8 cellular contexts compared by ENCODE assay signal in genomic region chr11:56977324-56977723, GRCh38. TPM values are rescaled to one million over a fixed set of nuclear protein-coding genes. Genes with fewer than 3 reads are reported as not detected.
"Had no signal": no experiment of that assay in that cellular context is flagged by ENCODE, and none has a peak within 500 bp of the region (broad histone marks: within the 10 kb centered on the region; RNA-seq: fewer than 3 reads in every experiment).

No MANE protein-coding gene starts in this region.

- H2AFZ ChIP-seq: GM23338 had no signal

- H3K4me2 ChIP-seq: GM23338 had no signal

- DNase-seq: H9, HCEC 1CT, IMR-90 had no signal

- H3K4me3 Mint-ChIP-seq: GM23338, H9 had no signal

- H3K4me3 ChIP-seq: GM23338 had no signal

- H3K27ac Mint-ChIP-seq: GM23338, H9 had no signal

- H3K4me1 Mint-ChIP-seq: GM23338, H9 had no signal

- ATAC-seq: GM23338 had no signal

- FAIRE-seq: H1, H54, HTR-8/SVneo had no signal

RNA-seq across cellular contexts. Expression of gene OR5AK2, which starts 11.4 kb away (rescaled TPM):
- total RNA-seq: GM23338, H1, H9, HT-29, IMR-90 had no signal
- polyA plus RNA-seq: GM23338, H1, IMR-90 had no signal
